In genomic region chr19:23718802-23719201, GRCh38 we compare ENCODE assay signal across 19 cellular contexts.
"Had no signal": no experiment of that assay in that cellular context is flagged by ENCODE, and none has a peak within 500 bp of the region (broad histone marks: within the 10 kb centered on the region; RNA-seq: fewer than 3 reads in every experiment).

No MANE protein-coding gene starts in this region.

- ATAC-seq: activated CD8-positive, alpha-beta T cell treated with anti-CD3 and anti-CD28 coated beads for 36 hours; esophagus mucosa; left colon; mucosa of descending colon; natural killer cell; psoas muscle; sciatic nerve had no signal

- FAIRE-seq: bronchial epithelial cell had no signal

- H3K4me3 Mint-ChIP-seq: T-helper 2 cell treated with Interferon-gamma antibody and Interleukin-4, amounts not matched to agents 5 μg/mL and 100 μg/mL, for 36 hours had no signal

- H3K27ac Mint-ChIP-seq: activated CD8-positive, alpha-beta T cell treated with anti-CD3 and anti-CD28 coated beads for 36 hours; natural killer cell; stimulated activated naive CD8-positive, alpha-beta T cell treated with anti-CD3 and anti-CD28 coated beads, Interleukin-15, Interleukin-2, amounts not matched to agents 100 ng/mL and 50 ng/mL, for 24 hours; T-helper 2 cell treated with Interferon-gamma antibody and Interleukin-4, amounts not matched to agents 5 μg/mL and 100 μg/mL, for 36 hours had no signal

- H3K9me3 Mint-ChIP-seq: activated CD8-positive, alpha-beta T cell treated with anti-CD3 and anti-CD28 coated beads for 36 hours had no signal

- H3K36me3 ChIP-seq: thoracic aorta, vagina had no signal

- H3K4me1 ChIP-seq: psoas muscle, vagina had no signal

- DNase-seq: activated CD4-positive, alpha-beta T cell treated with anti-CD3 and anti-CD28 coated beads for 4 hours; activated CD8-positive, alpha-beta memory T cell treated with anti-CD3 and anti-CD28 coated beads, Interleukin-2, amount 50 U/mL, for 4 hours; activated CD8-positive, alpha-beta T cell treated with anti-CD3 and anti-CD28 coated beads for 36 hours; activated naive CD4-positive, alpha-beta T cell; aorta; hypothalamus; left colon; mucosa of descending colon; natural killer cell; psoas muscle; stimulated activated CD4-positive, alpha-beta T cell treated with anti-CD3 and anti-CD28 coated beads, Interleukin-2, amount 100 ng/mL, for 24 hours had no signal

- H3K4me3 ChIP-seq: lung, mucosa of descending colon, psoas muscle, thoracic aorta, vagina had no signal

- H3K27me3 ChIP-seq: vagina had no signal

- H3K9me3 ChIP-seq: mucosa of descending colon, psoas muscle, thoracic aorta, vagina had no signal

- H3K36me3 Mint-ChIP-seq: natural killer cell had no signal

- H3K27ac ChIP-seq: psoas muscle, thoracic aorta, vagina had no signal
